Comparison of ENCODE assay signal across 1 cellular context in genomic region chr6:1870267-1870666, GRCh38.
TF ChIP-seq lines count a peak whose summit lies in the region.

No MANE protein-coding gene starts in this region.

TF ChIP-seq in H1, 55 proteins besides CTCF, POLR2A, EP300 and RAD21:
- no peak for TF ChIP-seq SIX5 (IDR thresholded peaks at IDR 0.05; ENCODE audit: low read depth, low read length)
- no peak for TF ChIP-seq SAP30 (IDR thresholded peaks at IDR 0.05; ENCODE audit: insufficient read depth, insufficient replicate concordance, low read length)
- no peak for TF ChIP-seq MAFK (IDR thresholded peaks at IDR 0.05; ENCODE audit: low read depth, low read length)
- TF ChIP-seq KDM4A (IDR thresholded peaks at IDR 0.05; ENCODE audit: low read depth, low read length, severe bottlenecking) = no peak
- no peak for TF ChIP-seq SUZ12 (IDR thresholded peaks at IDR 0.05; ENCODE audit: low read length)
- no peak for TF ChIP-seq KDM1A (IDR thresholded peaks at IDR 0.05; ENCODE audit: borderline replicate concordance, low read length)
- TF ChIP-seq JUN (IDR thresholded peaks at IDR 0.05; ENCODE audit: low read depth, low read length) = no peak
- TF ChIP-seq CREB1 (IDR thresholded peaks at IDR 0.05) = no peak
- no peak for TF ChIP-seq TAF1 (IDR thresholded peaks at IDR 0.05; ENCODE audit: low read depth, low read length)
- no peak for TF ChIP-seq EGR1 (IDR thresholded peaks at IDR 0.05; ENCODE audit: borderline replicate concordance, low read depth, low read length)
- TF ChIP-seq KDM5A (IDR thresholded peaks at IDR 0.05; ENCODE audit: low read length) = no peak
- no peak for TF ChIP-seq NANOG (IDR thresholded peaks at IDR 0.05; ENCODE audit: insufficient read depth, low read depth, low read length, poor library complexity, severe bottlenecking)
- no peak for TF ChIP-seq USF2 (IDR thresholded peaks at IDR 0.05; ENCODE audit: low read length)
- no peak for TF ChIP-seq ASH2L (IDR thresholded peaks at IDR 0.05; ENCODE audit: low read length)
- TF ChIP-seq CBX5 (IDR thresholded peaks at IDR 0.05; ENCODE audit: low read depth, low read length) = no peak
- no peak for TF ChIP-seq ZNF274 (IDR thresholded peaks at IDR 0.05; ENCODE audit: borderline replicate concordance, extremely low read depth, low read length)
- no peak for TF ChIP-seq BRCA1 (IDR thresholded peaks at IDR 0.05; ENCODE audit: low read depth, low read length)
- TF ChIP-seq BACH1 (IDR thresholded peaks at IDR 0.05; ENCODE audit: low read length) = no peak
- TF ChIP-seq RXRA (IDR thresholded peaks at IDR 0.05; ENCODE audit: insufficient read depth, low read depth, low read length) = no peak
- no peak for TF ChIP-seq SP2 (IDR thresholded peaks at IDR 0.05; ENCODE audit: low read length)
